Comparison of ENCODE assay signal across 10 cellular contexts in genomic region chr6:136251394-136251793, GRCh38. TPM values are rescaled to one million over a fixed set of nuclear protein-coding genes. Genes with fewer than 3 reads are reported as not detected.
A peak's percentile ranks its signal among the peaks of the same experiment; 100 is the strongest.
DNase-seq lines count a peak whose midpoint lies in the region; ATAC-seq lines count a peak whose summit lies in the region.
"Had no signal": no experiment of that assay in that cellular context is flagged by ENCODE, and none has a peak within 500 bp of the region (broad histone marks: within the 10 kb centered on the region; RNA-seq: fewer than 3 reads in every experiment).

No MANE protein-coding gene starts in this region.

- no peaks in the 10 kb centered on the region for H3K9me3 ChIP-seq in SJCRH30 (replicated peaks)

- peaks cover 2% of the 10 kb centered on the region; the same call in 1 of the 2 replicates for H3K36me3 ChIP-seq in SJCRH30

- H3K4me3 Mint-ChIP-seq in activated naive CD4-positive, alpha-beta T cell treated with anti-CD3 and anti-CD28 coated beads, Interleukin-2, amount 50 U/mL, for 24 hours, result peak overlapping the region; percentile 99
- H3K4me3 Mint-ChIP-seq in stimulated activated naive CD8-positive, alpha-beta T cell treated with anti-CD3 and anti-CD28 coated beads, Interleukin-15, amount 100 ng/mL, for 72 hours, result peak overlapping the region; percentile 97 to 98

- peaks cover 44% of the 10 kb centered on the region for H3K4me1 Mint-ChIP-seq in activated naive CD4-positive, alpha-beta T cell treated with anti-CD3 and anti-CD28 coated beads, Interleukin-2, amount 50 U/mL, for 24 hours
- H3K4me1 Mint-ChIP-seq in stimulated activated naive CD8-positive, alpha-beta T cell treated with anti-CD3 and anti-CD28 coated beads, Interleukin-15, amount 100 ng/mL, for 72 hours, result peaks cover 61% of the 10 kb centered on the region

- ATAC-seq in stimulated activated naive CD8-positive, alpha-beta T cell treated with anti-CD3 and anti-CD28 coated beads, Interleukin-15, amount 100 ng/mL, for 72 hours, result no peak
- ATAC-seq in GM21576 (IDR thresholded peaks at IDR 0.05; ENCODE audit: unreplicated experiment), result no peak

- H3K4me1 ChIP-seq in SJCRH30, result 0 out of 2 replicates have a peak, but pooled peaks cover 5% of the 10 kb centered on the region

- H3K27ac ChIP-seq in SJCRH30 (no peak overlapping the region), epithelial cell of prostate (peak overlapping the region; percentile 44)

- no peaks in the 10 kb centered on the region for H3K27me3 Mint-ChIP-seq in activated naive CD4-positive, alpha-beta T cell treated with anti-CD3 and anti-CD28 coated beads, Interleukin-2, amount 50 U/mL, for 24 hours
- no peaks in the 10 kb centered on the region for H3K27me3 Mint-ChIP-seq in stimulated activated naive CD8-positive, alpha-beta T cell treated with anti-CD3 and anti-CD28 coated beads, Interleukin-15, amount 100 ng/mL, for 72 hours

- H3K36me3 Mint-ChIP-seq in activated naive CD4-positive, alpha-beta T cell treated with anti-CD3 and anti-CD28 coated beads, Interleukin-2, amount 50 U/mL, for 24 hours, result peaks cover 2% of the 10 kb centered on the region

- H3K27ac Mint-ChIP-seq in activated naive CD4-positive, alpha-beta T cell treated with anti-CD3 and anti-CD28 coated beads, Interleukin-2, amount 50 U/mL, for 24 hours, result no peak overlapping the region
- H3K27ac Mint-ChIP-seq in stimulated activated naive CD8-positive, alpha-beta T cell treated with anti-CD3 and anti-CD28 coated beads, Interleukin-15, amount 100 ng/mL, for 72 hours, result no peak overlapping the region

- H3K9me3 Mint-ChIP-seq in activated naive CD4-positive, alpha-beta T cell treated with anti-CD3 and anti-CD28 coated beads, Interleukin-2, amount 50 U/mL, for 24 hours, result no peaks in the 10 kb centered on the region
- no peaks in the 10 kb centered on the region for H3K9me3 Mint-ChIP-seq in stimulated activated naive CD8-positive, alpha-beta T cell treated with anti-CD3 and anti-CD28 coated beads, Interleukin-15, amount 100 ng/mL, for 72 hours

- H3K4me3 ChIP-seq in SJCRH30, result peak overlapping the region; percentile 72

- DNase-seq in activated naive CD4-positive, alpha-beta T cell treated with Interleukin-2 at 50 U/mL for 16 hours, result no peak
- DNase-seq in SJCRH30, result no peak
- DNase-seq in epithelial cell of prostate (ENCODE audit: low read depth, low spot score), result no peak
- DNase-seq in stimulated activated naive CD8-positive, alpha-beta T cell treated with anti-CD3 and anti-CD28 coated beads, Interleukin-15, amount 100 ng/mL, for 72 hours, result no peak
- no peak for DNase-seq in NCI-H524 treated with DMSO at 0.1 percent for 48 hours (lab: John Stamatoyannopoulos, UW)
- DNase-seq in D341Med (ENCODE audit: low spot score), result no peak
- DNase-seq: foreskin melanocyte, nucleus accumbens had no signal

- H3K27me3 ChIP-seq in SJCRH30, result no peaks in the 10 kb centered on the region

RNA-seq across cellular contexts. Expression of gene MTFR2, which starts 1.3 kb away (rescaled TPM):
- total RNA-seq in SJCRH30 (2014; rRNA removed; shearing (Covaris generic)), result 9.4 and 11.8 TPM in 2 replicates

RNA-seq across cellular contexts. Expression of gene BCLAF1, which starts 38.3 kb away (rescaled TPM):
- 193 and 207 TPM in 2 replicates for total RNA-seq in SJCRH30 (2014; rRNA removed; shearing (Covaris generic))
